1 cellular context compared by ENCODE assay signal in genomic region chr9:71725590-71726338, GRCh38.
TF ChIP-seq lines count a peak whose summit lies in the region.

No MANE protein-coding gene starts in this region.

TF ChIP-seq in HepG2, 621 proteins besides CTCF, POLR2A, EP300 and RAD21 (continued from another document and continues in another):
- TF ChIP-seq ZNF660 (CRISPR knock-in tag; IDR thresholded peaks at IDR 0.05; ENCODE audit: borderline replicate concordance, low read depth), result no peak
- no peak for TF ChIP-seq MED13 (CRISPR knock-in tag; IDR thresholded peaks at IDR 0.05)
- TF ChIP-seq ZNF501 (CRISPR knock-in tag; IDR thresholded peaks at IDR 0.05), result no peak
- TF ChIP-seq ZNF414 (CRISPR knock-in tag; IDR thresholded peaks at IDR 0.05), result no peak
- peak; percentile 24; the same call in 1 of the 2 replicates for TF ChIP-seq TGIF2 (CRISPR knock-in tag; IDR thresholded peaks at IDR 0.05)
- no peak for TF ChIP-seq SOX6 (IDR thresholded peaks at IDR 0.05)
- TF ChIP-seq SOX6 (CRISPR knock-in tag; IDR thresholded peaks at IDR 0.05), result peak; percentile 91
- TF ChIP-seq CREB3 (CRISPR knock-in tag; IDR thresholded peaks at IDR 0.05), result no peak
- TF ChIP-seq ZNF33B (CRISPR knock-in tag; IDR thresholded peaks at IDR 0.05), result no peak
- TF ChIP-seq ASH2L (IDR thresholded peaks at IDR 0.05; ENCODE audit: insufficient read length, low read depth, low read length), result peak; percentile 32
- no peak for TF ChIP-seq REST (IDR thresholded peaks at IDR 0.05; ENCODE audit: borderline replicate concordance in 1 of 2, low read depth in 1 of 2, low read length in 2 of 2)
- TF ChIP-seq ZNF318 (CRISPR knock-in tag; IDR thresholded peaks at IDR 0.05), result no peak
- TF ChIP-seq ZNF556 (CRISPR knock-in tag; IDR thresholded peaks at IDR 0.05; ENCODE audit: borderline replicate concordance), result no peak
- TF ChIP-seq BRCA1 (CRISPR knock-in tag; IDR thresholded peaks at IDR 0.05), result no peak
- TF ChIP-seq ZBTB1 (CRISPR knock-in tag; IDR thresholded peaks at IDR 0.05; ENCODE audit: borderline replicate concordance), result no peak
- TF ChIP-seq NR2F2 (IDR thresholded peaks at IDR 0.05; ENCODE audit: borderline replicate concordance, low read depth), result peak; percentile 63
- no peak for TF ChIP-seq SETDB1 (CRISPR knock-in tag; IDR thresholded peaks at IDR 0.05; ENCODE audit: borderline replicate concordance)
- TF ChIP-seq ATF3 (CRISPR knock-in tag; IDR thresholded peaks at IDR 0.05), result peak; percentile 99
- no peak for TF ChIP-seq CAMTA2 (CRISPR knock-in tag; IDR thresholded peaks at IDR 0.05; ENCODE audit: borderline replicate concordance)
- no peak for TF ChIP-seq AGO2 (optimal IDR thresholded peaks at IDR 0.05; ENCODE audit: low read depth, low read length)
- no peak for TF ChIP-seq SRSF9 (IDR thresholded peaks at IDR 0.05; ENCODE audit: borderline replicate concordance, insufficient read depth, low read depth, low read length, poor library complexity, severe bottlenecking)
- TF ChIP-seq ZNF678 (CRISPR knock-in tag; IDR thresholded peaks at IDR 0.05), result no peak
- TF ChIP-seq ZNF18 (CRISPR knock-in tag; IDR thresholded peaks at IDR 0.05; ENCODE audit: insufficient replicate concordance), result no peak
- TF ChIP-seq SNAI1 (CRISPR knock-in tag; IDR thresholded peaks at IDR 0.05; ENCODE audit: borderline replicate concordance), result no peak
- peak; percentile 61 for TF ChIP-seq KAT8 (CRISPR knock-in tag; IDR thresholded peaks at IDR 0.05)
- no peak for TF ChIP-seq ZEB1 (IDR thresholded peaks at IDR 0.05; ENCODE audit: insufficient replicate concordance, low read depth)
- peak; percentile 43 for TF ChIP-seq HNF1A (IDR thresholded peaks at IDR 0.05; ENCODE audit: low read depth)
- peak; percentile 33; the same call in 1 of the 2 replicates for TF ChIP-seq HNF1A (CRISPR knock-in tag; IDR thresholded peaks at IDR 0.05; ENCODE audit: borderline replicate concordance)
- TF ChIP-seq GZF1 (CRISPR knock-in tag; IDR thresholded peaks at IDR 0.05), result no peak
- TF ChIP-seq ZSCAN21 (CRISPR knock-in tag; IDR thresholded peaks at IDR 0.05; ENCODE audit: borderline replicate concordance), result no peak
- TF ChIP-seq KLF11 (CRISPR knock-in tag; IDR thresholded peaks at IDR 0.05), result no peak
- TF ChIP-seq IRF1 (CRISPR knock-in tag; IDR thresholded peaks at IDR 0.05; ENCODE audit: low read depth), result no peak
- TF ChIP-seq ZSCAN31 (CRISPR knock-in tag; IDR thresholded peaks at IDR 0.05; ENCODE audit: low read depth), result no peak
- no peak for TF ChIP-seq ZNF775 (CRISPR knock-in tag; IDR thresholded peaks at IDR 0.05; ENCODE audit: borderline replicate concordance)
- TF ChIP-seq ZNF577 (CRISPR knock-in tag; IDR thresholded peaks at IDR 0.05; ENCODE audit: borderline replicate concordance, low read depth), result no peak
- no peak for TF ChIP-seq ZNF383 (CRISPR knock-in tag; IDR thresholded peaks at IDR 0.05; ENCODE audit: borderline replicate concordance)
- TF ChIP-seq TFAP4 (IDR thresholded peaks at IDR 0.05; ENCODE audit: borderline replicate concordance, low read depth), result peak; percentile 77; the same call in 1 of the 2 replicates
- TF ChIP-seq MTA1 (CRISPR knock-in tag; IDR thresholded peaks at IDR 0.05; ENCODE audit: borderline replicate concordance), result no peak
- 0 out of 2 replicates have a peak, but pooled peaks have one; percentile 37 for TF ChIP-seq PITX1 (CRISPR knock-in tag; IDR thresholded peaks at IDR 0.05)
- peak; percentile 19 for TF ChIP-seq STAG1 (CRISPR knock-in tag; IDR thresholded peaks at IDR 0.05)
- peak; percentile 90 for TF ChIP-seq MED1 (CRISPR knock-in tag; IDR thresholded peaks at IDR 0.05)
